ENCODE assay signal across 9 cellular contexts in the genomic region with DNA sequence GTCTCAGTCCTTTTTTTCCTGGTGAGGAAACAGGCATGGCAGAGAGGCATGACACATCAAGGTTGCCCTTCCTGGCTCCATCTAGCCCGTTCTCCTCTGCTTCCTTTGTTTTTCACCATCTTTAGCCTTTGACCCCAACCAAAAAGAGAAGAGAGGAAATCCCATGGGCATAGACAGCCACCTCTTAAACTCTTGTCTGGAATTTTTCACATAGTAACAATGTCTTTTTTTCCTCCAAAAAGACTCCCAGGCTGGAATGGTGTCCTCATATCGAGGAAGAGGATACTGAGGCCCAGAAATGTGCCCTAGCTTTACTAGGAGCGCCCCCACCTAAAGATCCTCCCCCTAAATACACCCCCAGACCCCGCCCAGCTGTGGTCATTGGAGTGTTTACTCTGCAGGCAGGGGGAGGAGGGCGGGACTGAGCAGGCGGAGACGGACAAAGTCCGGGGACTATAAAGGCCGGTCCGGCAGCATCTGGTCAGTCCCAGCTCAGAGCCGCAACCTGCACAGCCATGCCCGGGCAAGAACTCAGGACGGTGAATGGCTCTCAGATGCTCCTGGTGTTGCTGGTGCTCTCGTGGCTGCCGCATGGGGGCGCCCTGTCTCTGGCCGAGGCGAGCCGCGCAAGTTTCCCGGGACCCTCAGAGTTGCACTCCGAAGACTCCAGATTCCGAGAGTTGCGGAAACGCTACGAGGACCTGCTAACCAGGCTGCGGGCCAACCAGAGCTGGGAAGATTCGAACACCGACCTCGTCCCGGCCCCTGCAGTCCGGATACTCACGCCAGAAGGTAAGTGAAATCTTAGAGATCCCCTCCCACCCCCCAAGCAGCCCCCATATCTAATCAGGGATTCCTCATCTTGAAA. TPM values are rescaled to one million over a fixed set of nuclear protein-coding genes. Genes with fewer than 3 reads are reported as not detected.
A peak's percentile ranks its signal among the peaks of the same experiment; 100 is the strongest.
DNase-seq lines count a peak whose midpoint lies in the region; ATAC-seq, FAIRE-seq and TF ChIP-seq lines count a peak whose summit lies in the region.
"Had no signal": no experiment of that assay in that cellular context is flagged by ENCODE, and none has a peak within 500 bp of the region (broad histone marks: within the 10 kb centered on the region; RNA-seq: fewer than 3 reads in every experiment).

A gene with protein sequence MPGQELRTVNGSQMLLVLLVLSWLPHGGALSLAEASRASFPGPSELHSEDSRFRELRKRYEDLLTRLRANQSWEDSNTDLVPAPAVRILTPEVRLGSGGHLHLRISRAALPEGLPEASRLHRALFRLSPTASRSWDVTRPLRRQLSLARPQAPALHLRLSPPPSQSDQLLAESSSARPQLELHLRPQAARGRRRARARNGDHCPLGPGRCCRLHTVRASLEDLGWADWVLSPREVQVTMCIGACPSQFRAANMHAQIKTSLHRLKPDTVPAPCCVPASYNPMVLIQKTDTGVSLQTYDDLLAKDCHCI (plus strand): TSS at position 484 of the 868 bp plus-strand sequence. CDS start 32 bp downstream, at position 516.

- no TSS peak for BruUV-seq in PC-3 (replicated peaks; lab: Mats Ljungman, UMichigan)
- no TSS peak for BruUV-seq in HepG2 (replicated peaks; lab: Mats Ljungman, UMichigan)

- intact Hi-C loops in Right ventricle myocardium inferior (cut with DNase I): no loop called here
- intact Hi-C loops in PC-3 (cut with micrococcal nuclease): no loop called here
- intact Hi-C loops in HepG2 (cut with micrococcal nuclease; ENCODE audit: unreplicated experiment): loop anchor here (2.0 to 5.0 kb wide), 2 partner anchors 25 to 39 kb away; no protein-coding TSS in a partner anchor

- H2AFZ ChIP-seq in PC-3 (ENCODE audit: low read length) (peak within 1 kb of the TSS; percentile 19; the same call in 1 of the 2 replicates), HepG2 (ENCODE audit: low read length) (no peak within 1 kb of the TSS)

- H3K27me3 ChIP-seq in right atrium auricular region (no peaks in the 10 kb centered on the region), PC-3 (ENCODE audit: low read length) (no peaks in the 10 kb centered on the region), HepG2 (ENCODE audit: control insufficient read depth in 1 of 2, insufficient read depth in 2 of 2, low read length in 2 of 2) (no peaks in the 10 kb centered on the region; a peak in 1 of 5 replicates)

- peak; percentile 100 for TF ChIP-seq POLR2A in HepG2 (IDR thresholded peaks at IDR 0.05; ENCODE audit: insufficient read depth in 1 of 2, low read depth in 2 of 2, low read length in 2 of 2)

- H4K20me1 ChIP-seq in PC-3 (ENCODE audit: low read length) (no peaks in the 10 kb centered on the region), HepG2 (ENCODE audit: insufficient read depth, low read length) (peaks cover 42% of the 10 kb centered on the region)

- peak; percentile 75 to 89 for TF ChIP-seq EP300 in HepG2 (IDR thresholded peaks at IDR 0.05; ENCODE audit: low read depth in 2 of 2, low read length in 2 of 2)
- TF ChIP-seq EP300 in HepG2 (CRISPR knock-in tag; IDR thresholded peaks at IDR 0.05; ENCODE audit: borderline replicate concordance): peak; percentile 61

- no peaks in the 10 kb centered on the region for H3K9me2 ChIP-seq in PC-3 (replicated peaks; ENCODE audit: low read length)

- FAIRE-seq in HepG2 (lab: Jason Lieb, UNC): peak; percentile 60

- POLR2A ChIA-PET in PC-3 (lab: Charles Lee; ENCODE audit: unreplicated experiment) (interaction anchor here (0.5 kb wide), 1 partner anchor 875 kb away, joined by 16 read pairs; no protein-coding TSS in a partner anchor), HepG2 (lab: Yijun Ruan, JAX) (interaction anchor here (0.6 to 14.3 kb wide), 30 partner anchors 8 to 1892 kb away, joined by 3 to 514 read pairs (median 7); partner anchors contain the start of genes IQCN, JUND, LSM4 and PGPEP1)

- H3F3A ChIP-seq in PC-3 (ENCODE audit: low read length, unreplicated experiment): no peaks in the 10 kb centered on the region

- H3K9ac ChIP-seq in PC-3 (ENCODE audit: low read length): 0 out of 2 replicates have a peak within 1 kb of the TSS, but pooled peaks have one; percentile 17
- H3K9ac ChIP-seq in HepG2 (ENCODE audit: insufficient read depth, low read depth, low read length): peak within 1 kb of the TSS; percentile 84

- no peak within 1 kb of the TSS for H3K27ac ChIP-seq in right atrium auricular region
- H3K27ac ChIP-seq in PC-3 (ENCODE audit: low read length): no peak within 1 kb of the TSS
- H3K27ac ChIP-seq in HepG2 (ENCODE audit: extremely low read length, insufficient read depth, low read length): peak within 1 kb of the TSS; percentile 80

- no peaks in the 10 kb centered on the region for H3K9me3 ChIP-seq in right atrium auricular region
- no peaks in the 10 kb centered on the region for H3K9me3 ChIP-seq in PC-3 (ENCODE audit: low read length)
- H3K9me3 ChIP-seq in HepG2 (ENCODE audit: low read length): no peaks in the 10 kb centered on the region

- H3K4me1 ChIP-seq in right atrium auricular region (peaks cover 0 to 25% of the 10 kb centered on the region in 2 donors), PC-3 (ENCODE audit: insufficient read depth, low read length) (peaks cover 6% of the 10 kb centered on the region), HepG2 (ENCODE audit: insufficient read depth, low read length) (peaks cover 46% of the 10 kb centered on the region)

- no peaks in the 10 kb centered on the region for H3K36me3 ChIP-seq in right atrium auricular region
- H3K36me3 ChIP-seq in PC-3 (ENCODE audit: low read depth, low read length): no peaks in the 10 kb centered on the region
- peaks cover 4 to 24% of the 10 kb centered on the region in 2 experiments; a peak in 4 of 5 replicates for H3K36me3 ChIP-seq in HepG2 (replicated peaks in 1 of 2; ENCODE audit: control insufficient read depth in 1 of 2, insufficient read depth in 2 of 2, low read length in 2 of 2)

- CTCF ChIA-PET in PC-3 (lab: Charles Lee) (interaction anchor here (0.5 to 1.0 kb wide), 6 partner anchors 12 to 106 kb away, joined by 3 to 8 read pairs (median 4); no protein-coding TSS in a partner anchor), HepG2 (lab: Yijun Ruan, JAX; ENCODE audit: low intra/inter-chr PET ratio, low total read pairs) (interaction anchor here (0.9 to 4.4 kb wide), 6 partner anchors 12 to 107 kb away, joined by 3 to 20 read pairs (median 4); no protein-coding TSS in a partner anchor)

- no peak within 1 kb of the TSS for H3K4me3 ChIP-seq in right atrium auricular region
- H3K4me3 ChIP-seq in PC-3 (ENCODE audit: low read length): peak within 1 kb of the TSS; percentile 47
- peak within 1 kb of the TSS; percentile 86 to 95 (median 91) for H3K4me3 ChIP-seq in HepG2 (replicated peaks in 1 of 3; ENCODE audit: insufficient read depth in 1 of 3, low read depth in 2 of 3, low read length in 3 of 3)

- peak within 1 kb of the TSS; percentile 53 for H3K4me2 ChIP-seq in PC-3 (ENCODE audit: low read length)
- peak within 1 kb of the TSS; percentile 97 for H3K4me2 ChIP-seq in HepG2 (ENCODE audit: low read depth, low read length)

- DNase-seq in Right ventricle myocardium inferior (ENCODE audit: missing footprints) (peak; percentile 78), right atrium auricular region (ENCODE audit: low spot score) (no peak), PC-3 (peak; percentile 50), cerebellar cortex (ENCODE audit: low spot score) (peak; percentile 86), HepG2 (ENCODE audit: low spot score) (peak; percentile 95), stromal cell of bone marrow (ENCODE audit: low read depth) (peak; percentile 87), NCI-H187 (lab: John Stamatoyannopoulos, UW) (no peak), Ammon's horn (ENCODE audit: low spot score) (no peak)

- 2% methylated on average over 25 of the region's 33 CpGs for WGBS in HepG2 (ENCODE audit: low lambda C conversion rate)

- H3K79me2 ChIP-seq in PC-3 (ENCODE audit: low read length) (no peaks in the 10 kb centered on the region; the same call in 1 of the 2 replicates), HepG2 (ENCODE audit: insufficient read depth, low read length) (peaks cover 57% of the 10 kb centered on the region)

- ATAC-seq in Right ventricle myocardium inferior: no peak
- ATAC-seq in PC-3: peak; percentile 67
- peak; percentile 81 for ATAC-seq in HepG2
- ATAC-seq: naive thymus-derived CD8-positive, alpha-beta T cell had no signal

- peak; percentile 93 for TF ChIP-seq RAD21 in HepG2 (CRISPR knock-in tag; IDR thresholded peaks at IDR 0.05)

- peak in 1 of 2 donors; percentile 52 for TF ChIP-seq CTCF in right atrium auricular region (IDR thresholded peaks at IDR 0.05)
- TF ChIP-seq CTCF in PC-3 (conservative IDR thresholded peaks at IDR 0.05; ENCODE audit: low read depth, low read length): peak; percentile 68
- TF ChIP-seq CTCF in HepG2 (CRISPR knock-in tag; IDR thresholded peaks at IDR 0.05): peak; percentile 95

- in situ Hi-C loops in HepG2 (cut with HindIII; ENCODE audit: extremely low pct_ligation_motif_present, low pct_unique_long_range_greater_than_20kb): no loop called here

TF ChIP-seq in HepG2, 621 proteins besides CTCF, POLR2A, EP300 and RAD21 (continues in another document):
- TF ChIP-seq SNAPC2 (CRISPR knock-in tag; IDR thresholded peaks at IDR 0.05) (peak; percentile 41), ZNF501 (CRISPR knock-in tag; IDR thresholded peaks at IDR 0.05) (peak; percentile 54; the same call in 1 of the 2 replicates)

RNA-seq across cellular contexts. Expression of the gene that starts here (rescaled TPM):
- total RNA-seq in Right ventricle myocardium inferior: 0.46 TPM
- 1 to 10 TPM; 1.1 to 2.7 TPM for total RNA-seq in right atrium auricular region
- total RNA-seq in PC-3 (2014; rRNA removed): 84.3 and 105 TPM in 2 replicates
- 43.0 and 146 TPM in 2 replicates for total RNA-seq in HepG2 (2016; rRNA removed; fragmentation: Illumina TruSeq; extraction: Trizol)
- total RNA-seq in HepG2 (2016; cell fraction: cytosol; rRNA removed; fragmentation: Illumina TruSeq; extraction: Trizol; ENCODE audit: low read depth): 42.0 and 45.2 TPM in 2 replicates
- 37.4 and 148 TPM in 2 replicates for total RNA-seq in HepG2 (2016; cell fraction: insoluble cytoplasmic fraction; rRNA removed; fragmentation: Illumina TruSeq; extraction: Trizol)
- 53.4 and 57.4 TPM in 2 replicates for total RNA-seq in HepG2 (2016; cell fraction: membrane; rRNA removed; fragmentation: Illumina TruSeq; extraction: Trizol)
- total RNA-seq in HepG2 (2016; cell fraction: nucleus; rRNA removed; fragmentation: Illumina TruSeq; extraction: Trizol): 112 and 139 TPM in 2 replicates
- 422 and 537 TPM in 2 replicates for polyA plus RNA-seq in HepG2 (2011; rRNA removed)
- 539 and 794 TPM in 2 replicates for polyA plus RNA-seq in HepG2 (2011; cell fraction: cytosol; rRNA removed)
- polyA plus RNA-seq in HepG2 (2011; cell fraction: nucleus; rRNA removed): 1,510 and 1,558 TPM in 2 replicates
- polyA plus RNA-seq in HepG2 (2012): 229 and 758 TPM in 2 replicates
- polyA plus RNA-seq in HepG2 (2016; cell fraction: cytosol; fragmentation: Illumina TruSeq; extraction: Trizol; ENCODE audit: low read depth): 22.2 and 24.9 TPM in 2 replicates
- polyA plus RNA-seq in HepG2 (2016; cell fraction: insoluble cytoplasmic fraction; fragmentation: Illumina TruSeq; extraction: Trizol; ENCODE audit: low read depth): 49.2 and 57.0 TPM in 2 replicates
- polyA plus RNA-seq in HepG2 (2016; cell fraction: membrane; fragmentation: Illumina TruSeq; extraction: Trizol; ENCODE audit: low read depth): 30.8 and 31.5 TPM in 2 replicates
- polyA plus RNA-seq in HepG2 (2016; cell fraction: nucleus; fragmentation: Illumina TruSeq; extraction: Trizol; ENCODE audit: insufficient read depth, low read depth): 315 and 334 TPM in 2 replicates
- polyA minus RNA-seq in HepG2 (2011; rRNA and poly(A)+ RNA removed; ENCODE audit: low replicate concordance): 4.5 and 440 TPM in 2 replicates
- 366 and 433 TPM in 2 replicates for polyA minus RNA-seq in HepG2 (2011; cell fraction: cytosol; rRNA and poly(A)+ RNA removed)
- polyA minus RNA-seq in HepG2 (2011; cell fraction: nucleus; rRNA and poly(A)+ RNA removed): 115 and 151 TPM in 2 replicates
- total RNA-seq: naive thymus-derived CD8-positive, alpha-beta T cell had no signal
- polyA plus RNA-seq: naive thymus-derived CD8-positive, alpha-beta T cell had no signal

Comparison
In these comparisons a context has a peak if more than half of its experiments do, and no peak if none do; other contexts are left out.
1. RNA of the gene that starts here (total RNA-seq): 37.4 to 148 TPM in HepG2 and 84.3 to 105 TPM in PC-3; 1.1 to 2.7 TPM in right atrium auricular region and 0.46 TPM in Right ventricle myocardium inferior (single experiment); every median in the first group is over 10 times any median in the second.
2. Peak in DNase-seq in Right ventricle myocardium inferior; RNA of the gene not detected or under 1 TPM.
3. DNase-seq: peak in PC-3 (single experiment), cerebellar cortex (single experiment), HepG2 (single experiment) and stromal cell of bone marrow (single experiment); none in right atrium auricular region (single experiment), NCI-H187 (0 of 2) and Ammon's horn (single experiment).
4. H3K4me3 ChIP-seq: peak in PC-3 (single experiment) and HepG2 (3 of 3); none in right atrium auricular region (0 of 2).